8 cellular contexts compared by ENCODE assay signal in genomic region chr14:102362545-102363181, GRCh38. TPM values are rescaled to one million over a fixed set of nuclear protein-coding genes. Genes with fewer than 3 reads are reported as not detected.
DNase-seq lines count a peak whose midpoint lies in the region; ATAC-seq and TF ChIP-seq lines count a peak whose summit lies in the region.

TSS of gene CINP (minus strand) at chr14:102362890. CDS start at chr14:102362851, 39 bp downstream.
A gene with protein sequence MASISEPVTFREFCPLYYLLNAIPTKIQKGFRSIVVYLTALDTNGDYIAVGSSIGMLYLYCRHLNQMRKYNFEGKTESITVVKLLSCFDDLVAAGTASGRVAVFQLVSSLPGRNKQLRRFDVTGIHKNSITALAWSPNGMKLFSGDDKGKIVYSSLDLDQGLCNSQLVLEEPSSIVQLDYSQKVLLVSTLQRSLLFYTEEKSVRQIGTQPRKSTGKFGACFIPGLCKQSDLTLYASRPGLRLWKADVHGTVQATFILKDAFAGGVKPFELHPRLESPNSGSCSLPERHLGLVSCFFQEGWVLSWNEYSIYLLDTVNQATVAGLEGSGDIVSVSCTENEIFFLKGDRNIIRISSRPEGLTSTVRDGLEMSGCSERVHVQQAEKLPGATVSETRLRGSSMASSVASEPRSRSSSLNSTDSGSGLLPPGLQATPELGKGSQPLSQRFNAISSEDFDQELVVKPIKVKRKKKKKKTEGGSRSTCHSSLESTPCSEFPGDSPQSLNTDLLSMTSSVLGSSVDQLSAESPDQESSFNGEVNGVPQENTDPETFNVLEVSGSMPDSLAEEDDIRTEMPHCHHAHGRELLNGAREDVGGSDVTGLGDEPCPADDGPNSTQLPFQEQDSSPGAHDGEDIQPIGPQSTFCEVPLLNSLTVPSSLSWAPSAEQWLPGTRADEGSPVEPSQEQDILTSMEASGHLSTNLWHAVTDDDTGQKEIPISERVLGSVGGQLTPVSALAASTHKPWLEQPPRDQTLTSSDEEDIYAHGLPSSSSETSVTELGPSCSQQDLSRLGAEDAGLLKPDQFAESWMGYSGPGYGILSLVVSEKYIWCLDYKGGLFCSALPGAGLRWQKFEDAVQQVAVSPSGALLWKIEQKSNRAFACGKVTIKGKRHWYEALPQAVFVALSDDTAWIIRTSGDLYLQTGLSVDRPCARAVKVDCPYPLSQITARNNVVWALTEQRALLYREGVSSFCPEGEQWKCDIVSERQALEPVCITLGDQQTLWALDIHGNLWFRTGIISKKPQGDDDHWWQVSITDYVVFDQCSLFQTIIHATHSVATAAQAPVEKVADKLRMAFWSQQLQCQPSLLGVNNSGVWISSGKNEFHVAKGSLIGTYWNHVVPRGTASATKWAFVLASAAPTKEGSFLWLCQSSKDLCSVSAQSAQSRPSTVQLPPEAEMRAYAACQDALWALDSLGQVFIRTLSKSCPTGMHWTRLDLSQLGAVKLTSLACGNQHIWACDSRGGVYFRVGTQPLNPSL (N-terminal part only) (plus strand): TSS chr14:102362941. CDS start chr14:102376722, 13,781 bp downstream.

- TF ChIP-seq CTCF in WTC11 (IDR thresholded peaks at IDR 0.05) (no peak), cardiac fibroblast (IDR thresholded peaks at IDR 0.05; ENCODE audit: low read depth, low read length) (no peak)

- in situ Hi-C loops in GM18951 (cut with MboI; ENCODE audit: low sequenced_read_pairs, unreplicated experiment), result no loop called here

- DNase-seq in AG08395 (ENCODE audit: low spot score) (peak; percentile 98), NCI-H226 (peak; percentile 91), WTC11 (ENCODE audit: low spot score) (peak; percentile 98), cardiac fibroblast (ENCODE audit: low read depth in 2 of 2) (peak; percentile 94 to 97), immature natural killer cell (peak; percentile 93 to 94 (median 93)), smooth muscle cell of the brain vasculature (ENCODE audit: low read depth, low spot score) (peak; percentile 87)

- CTCF ChIA-PET in WTC11 (lab: Charles Lee), result interaction anchor here (1.0 to 1.1 kb wide), 3 partner anchors 48 to 316 kb away, joined by 3 to 5 read pairs (median 4); no protein-coding TSS in a partner anchor

- peak within 1 kb of the TSS; percentile 74; the same call in 1 of the 2 replicates for H3K27ac Mint-ChIP-seq in WTC11
- H3K27ac Mint-ChIP-seq in immature natural killer cell, result peak within 1 kb of the TSS in 5 of 6 donors; percentile 94 to 97 (median 95)

- ATAC-seq in HG03175 (IDR thresholded peaks at IDR 0.05; ENCODE audit: unreplicated experiment) (peak; percentile 85), WTC11 (peak; percentile 97)

- POLR2A ChIA-PET in WTC11 (lab: Charles Lee), result no interaction called here

- no peaks in the 10 kb centered on the region for H3K27me3 Mint-ChIP-seq in WTC11 (ENCODE audit: low read depth)
- H3K27me3 Mint-ChIP-seq in immature natural killer cell (ENCODE audit: low read depth in 3 of 3), result peaks cover 0 to 8% (median 2%) of the 10 kb centered on the region in 3 donors

- H3K36me3 Mint-ChIP-seq in WTC11, result no peaks in the 10 kb centered on the region; the same call in 1 of the 2 replicates
- peaks cover 0 to 5% (median 0%) of the 10 kb centered on the region in 3 donors for H3K36me3 Mint-ChIP-seq in immature natural killer cell

- H3K9me3 Mint-ChIP-seq in WTC11, result no peaks in the 10 kb centered on the region
- H3K9me3 Mint-ChIP-seq in immature natural killer cell, result no peaks in the 10 kb centered on the region

- H3K4me3 Mint-ChIP-seq in WTC11 (peak within 1 kb of the TSS; percentile 89), immature natural killer cell (peak within 1 kb of the TSS in 4 of 5 donors; percentile 90 to 97 (median 94))

- H3K4me1 Mint-ChIP-seq in WTC11 (peaks cover 8% of the 10 kb centered on the region), immature natural killer cell (peaks cover 22 to 33% of the 10 kb centered on the region in 2 donors)

- TF ChIP-seq POLR2A in GM18951 (IDR thresholded peaks at IDR 0.05; ENCODE audit: extremely low read depth, insufficient read depth, insufficient read length), result peak; percentile 81

- H3K4me3 ChIP-seq in cardiac fibroblast (replicated peaks in 1 of 2; ENCODE audit: low read depth in 2 of 2, low read length in 2 of 2), result peak within 1 kb of the TSS; percentile 77 to 86

TF ChIP-seq in WTC11, 78 proteins besides CTCF, POLR2A, EP300 and RAD21 (continues in another document):
- TF ChIP-seq ERG (CRISPR knock-in tag; IDR thresholded peaks at IDR 0.05) (no peak), JUN (CRISPR knock-in tag; IDR thresholded peaks at IDR 0.05) (no peak), NR1H2 (CRISPR knock-in tag; IDR thresholded peaks at IDR 0.05) (no peak), CREM (CRISPR knock-in tag; IDR thresholded peaks at IDR 0.05) (peak; percentile 77; the same call in 1 of the 2 replicates), GABPB1 (CRISPR knock-in tag; IDR thresholded peaks at IDR 0.05) (peak; percentile 19; the same call in 1 of the 2 replicates), E2F1 (CRISPR knock-in tag; IDR thresholded peaks at IDR 0.05) (no peak), JAZF1 (CRISPR knock-in tag; IDR thresholded peaks at IDR 0.05) (no peak), NFE2L1 (CRISPR knock-in tag; IDR thresholded peaks at IDR 0.05) (no peak), ETV6 (CRISPR knock-in tag; IDR thresholded peaks at IDR 0.05) (no peak), GTF2I (CRISPR knock-in tag; conservative IDR thresholded peaks at IDR 0.05) (no peak), PRRX2 (CRISPR knock-in tag; IDR thresholded peaks at IDR 0.05) (no peak), HMGXB4 (CRISPR knock-in tag; IDR thresholded peaks at IDR 0.05) (peak; percentile 71; the same call in 1 of the 2 replicates), ZNF396 (CRISPR knock-in tag; IDR thresholded peaks at IDR 0.05; ENCODE audit: borderline replicate concordance) (no peak), ZNF232 (CRISPR knock-in tag; IDR thresholded peaks at IDR 0.05) (no peak), SMAD4 (CRISPR knock-in tag; IDR thresholded peaks at IDR 0.05) (no peak), FOXJ3 (CRISPR knock-in tag; IDR thresholded peaks at IDR 0.05; ENCODE audit: borderline replicate concordance) (no peak), EMX1 (CRISPR knock-in tag; IDR thresholded peaks at IDR 0.05) (no peak), FOXK1 (CRISPR knock-in tag; IDR thresholded peaks at IDR 0.05) (peak; percentile 54), ZNF263 (CRISPR knock-in tag; IDR thresholded peaks at IDR 0.05; ENCODE audit: low read depth) (0 out of 2 replicates have a peak, but pooled peaks have one; percentile 18), TEAD4 (CRISPR knock-in tag; IDR thresholded peaks at IDR 0.05) (no peak), USF2 (CRISPR knock-in tag; IDR thresholded peaks at IDR 0.05) (0 out of 2 replicates have a peak, but pooled peaks have one; percentile 5)
- TF ChIP-seq, protein P1, sequence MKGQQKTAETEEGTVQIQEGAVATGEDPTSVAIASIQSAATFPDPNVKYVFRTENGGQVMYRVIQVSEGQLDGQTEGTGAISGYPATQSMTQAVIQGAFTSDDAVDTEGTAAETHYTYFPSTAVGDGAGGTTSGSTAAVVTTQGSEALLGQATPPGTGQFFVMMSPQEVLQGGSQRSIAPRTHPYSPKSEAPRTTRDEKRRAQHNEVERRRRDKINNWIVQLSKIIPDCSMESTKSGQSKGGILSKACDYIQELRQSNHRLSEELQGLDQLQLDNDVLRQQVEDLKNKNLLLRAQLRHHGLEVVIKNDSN (CRISPR knock-in tag; IDR thresholded peaks at IDR 0.05), result no peak

RNA-seq across cellular contexts. Expression of gene CINP, which starts in this region (rescaled TPM):
- 38.3 to 43.8 TPM (median 39.5 TPM) in 3 replicates for total RNA-seq in WTC11 (2021)
- polyA plus RNA-seq in immature natural killer cell, result 10 to 100 TPM; 33.2 to 49.5 (median 48.3) TPM

RNA-seq across cellular contexts. Expression of the second gene that starts in this region (rescaled TPM):
- 19.8 to 25.0 TPM (median 21.3 TPM) in 3 replicates for total RNA-seq in WTC11 (2021)
- 1 to 10 TPM in 2 of 3 donors, not detected in 1; 2.2 to 5.5 TPM for polyA plus RNA-seq in immature natural killer cell

Comparison
In these comparisons a context has a peak if more than half of its experiments do, and no peak if none do; other contexts are left out.
1. Peak in every context shown above with its lines: DNase-seq, ATAC-seq and H3K4me3 ChIP-seq.